1 cellular context compared by ENCODE assay signal in genomic region chr4:815464-816146, GRCh38.
A peak's percentile ranks its signal among the peaks of the same experiment; 100 is the strongest.
TF ChIP-seq lines count a peak whose summit lies in the region.

No MANE protein-coding gene starts in this region.

TF ChIP-seq in HepG2, 621 proteins besides CTCF, POLR2A, EP300 and RAD21 (continued from another document):
- TF ChIP-seq TFAP4 (IDR thresholded peaks at IDR 0.05; ENCODE audit: borderline replicate concordance, low read depth): peak; percentile 35; the same call in 1 of the 2 replicates
- peak; percentile 92 for TF ChIP-seq SP5 (CRISPR knock-in tag; IDR thresholded peaks at IDR 0.05; ENCODE audit: borderline replicate concordance, low read depth)
- TF ChIP-seq ZNF331 (CRISPR knock-in tag; IDR thresholded peaks at IDR 0.05): peak; percentile 46; the same call in 1 of the 2 replicates
